ENCODE assay signal across 20 cellular contexts in genomic region chr4:120991885-120992284, GRCh38.
DNase-seq lines count a peak whose midpoint lies in the region; ATAC-seq and TF ChIP-seq lines count a peak whose summit lies in the region.
"Had no signal": no experiment of that assay in that cellular context is flagged by ENCODE, and none has a peak within 500 bp of the region (broad histone marks: within the 10 kb centered on the region; RNA-seq: fewer than 3 reads in every experiment).

No MANE protein-coding gene starts in this region.

- no peaks in the 10 kb centered on the region for H4K20me1 ChIP-seq in GM23248 (ENCODE audit: insufficient read depth)
- H4K20me1 ChIP-seq: BLaER1 treated with 17β-estradiol and CSF1 and Interleukin-3, amounts not matched to agents 10 nM and 100 nM had no signal

- H3K27me3 ChIP-seq in GM23248 (replicated peaks; ENCODE audit: insufficient read depth): no peaks in the 10 kb centered on the region
- H3K27me3 ChIP-seq in trophoblast cell (ENCODE audit: insufficient read depth, low read length): no peaks in the 10 kb centered on the region
- H3K27me3 ChIP-seq in A673 (replicated peaks; ENCODE audit: insufficient read depth, low read depth, low read length, poor library complexity): no peaks in the 10 kb centered on the region
- H3K27me3 ChIP-seq: BLaER1 treated with 17β-estradiol and CSF1 and Interleukin-3, amounts not matched to agents 10 nM and 100 nM had no signal

- H4K12ac ChIP-seq in trophoblast cell (ENCODE audit: low read depth, low read length): no peak overlapping the region

- H3K9me3 ChIP-seq in GM23248 (ENCODE audit: low read depth) (no peaks in the 10 kb centered on the region), trophoblast cell (ENCODE audit: insufficient read depth, low read depth, low read length) (peaks cover 4% of the 10 kb centered on the region), A673 (ENCODE audit: low read depth, low read length, poor library complexity, severe bottlenecking) (no peaks in the 10 kb centered on the region)
- H3K9me3 ChIP-seq: A549; BLaER1 treated with 17β-estradiol and CSF1 and Interleukin-3, amounts not matched to agents 10 nM and 100 nM had no signal

- H2BK12ac ChIP-seq in trophoblast cell (ENCODE audit: low read length): no peak overlapping the region

- TF ChIP-seq CTCF in A673 (conservative IDR thresholded peaks at IDR 0.05; ENCODE audit: low read depth, low read length): no peak

- no peak for ATAC-seq in GM21381 (IDR thresholded peaks at IDR 0.05; ENCODE audit: unreplicated experiment)
- ATAC-seq: A549; CD8-positive, alpha-beta T cell; GM12878 had no signal

- in situ Hi-C loops in GM23248 (cut with MboI): no loop called here

- H3K4ac ChIP-seq in trophoblast cell (ENCODE audit: low read depth, low read length): no peak overlapping the region

- no peak overlapping the region for H3K14ac ChIP-seq in trophoblast cell (ENCODE audit: low read length)

- no peak overlapping the region for H4K8ac ChIP-seq in trophoblast cell (ENCODE audit: low read depth, low read length)

- POLR2A ChIA-PET in A673 (lab: Charles Lee; ENCODE audit: low non-redundant PET): interaction anchor here (0.7 kb wide), 1 partner anchor 20 kb away, joined by 3 read pairs; no protein-coding TSS in a partner anchor

- H2BK120ac ChIP-seq in trophoblast cell (ENCODE audit: insufficient read depth, low read length, poor library complexity): no peak overlapping the region

- no peak overlapping the region for H3K9ac ChIP-seq in GM23248
- H3K9ac ChIP-seq in trophoblast cell (ENCODE audit: low read length): no peak overlapping the region
- H3K9ac ChIP-seq: BLaER1 treated with 17β-estradiol and CSF1 and Interleukin-3, amounts not matched to agents 10 nM and 100 nM had no signal

- no peak overlapping the region for H4K91ac ChIP-seq in trophoblast cell (ENCODE audit: low read depth, low read length)

- H3K79me1 ChIP-seq in trophoblast cell (ENCODE audit: low read length): peaks cover 5% of the 10 kb centered on the region

- no peaks in the 10 kb centered on the region for H3K9me2 ChIP-seq in GM23248 (ENCODE audit: insufficient read depth)

- H2AFZ ChIP-seq in GM23248: no peak overlapping the region
- no peak overlapping the region for H2AFZ ChIP-seq in trophoblast cell (ENCODE audit: insufficient read depth, low read length, poor library complexity)

- H3F3A ChIP-seq in GM23248 (ENCODE audit: insufficient read depth): no peaks in the 10 kb centered on the region

- no TSS peak for BruUV-seq in A673 (replicated peaks; lab: Mats Ljungman, UMichigan)

- H3K27ac ChIP-seq in GM23248 (no peak overlapping the region), trophoblast cell (ENCODE audit: low read depth, low read length) (peak overlapping the region; percentile 25), A673 (ENCODE audit: low read depth, low read length, poor library complexity, severe bottlenecking) (no peak overlapping the region)
- H3K27ac ChIP-seq: 22Rv1; A549; BLaER1 treated with 17β-estradiol and CSF1 and Interleukin-3, amounts not matched to agents 10 nM and 100 nM; C4-2B had no signal

- H3K4me1 ChIP-seq in GM23248 (ENCODE audit: insufficient read depth) (no peaks in the 10 kb centered on the region; the same call in 1 of the 2 replicates), trophoblast cell (ENCODE audit: control insufficient read depth in 1 of 2, insufficient read depth in 2 of 2, low read length in 2 of 2) (peaks cover 4 to 6% of the 10 kb centered on the region in 2 experiments), A673 (ENCODE audit: insufficient read depth, low read length, poor library complexity, severe bottlenecking) (no peaks in the 10 kb centered on the region)
- H3K4me1 ChIP-seq: A549; BLaER1 treated with 17β-estradiol and CSF1 and Interleukin-3, amounts not matched to agents 10 nM and 100 nM had no signal

- H3K18ac ChIP-seq in trophoblast cell (ENCODE audit: low read length): no peak overlapping the region

- CTCF ChIA-PET in A673 (lab: Charles Lee): no interaction called here

- H3K79me2 ChIP-seq in GM23248 (ENCODE audit: insufficient read depth) (no peaks in the 10 kb centered on the region), trophoblast cell (ENCODE audit: control insufficient read depth, insufficient read depth, low read length, poor library complexity) (peaks cover 1% of the 10 kb centered on the region)

- DNase-seq in AG08396 (ENCODE audit: low spot score) (peak; percentile 14), GM23248 (peak; percentile 7), iris pigment epithelial cell (ENCODE audit: low read depth) (peak; percentile 9), trophoblast cell (peak; percentile 78 to 92), NCI-H345 (lab: John Stamatoyannopoulos, UW) (no peak), A673 (ENCODE audit: low spot score) (no peak)
- DNase-seq: ACHN; AML-193; CD4-positive, alpha-beta T cell; CD8-positive, alpha-beta T cell; COR-L47; DMS 273 treated with DMSO at 0.1 percent for 48 hours; DMS79 treated with DMSO at 0.1 percent for 48 hours; GDM1 had no signal

- WGBS in GM23248 (ENCODE audit: low coverage in 1 of 2, low lambda C conversion rate in 2 of 2, missing lambda C conversion rate in 2 of 2), 2 experiments: 41 to 52% methylated on average over 2 of the region's 2 CpGs
- WGBS in trophoblast cell (ENCODE audit: extremely low coverage, insufficient coverage, insufficient read length): no CpG with 5 or more reads among the region's 2 CpGs

- H3K4me3 ChIP-seq in GM23248: no peak overlapping the region
- no peak overlapping the region for H3K4me3 ChIP-seq in trophoblast cell (ENCODE audit: low read depth, low read length)
- no peak overlapping the region for H3K4me3 ChIP-seq in A673 (ENCODE audit: low read depth, low read length, poor library complexity, severe bottlenecking)
- H3K4me3 ChIP-seq: A549; BLaER1 treated with 17β-estradiol and CSF1 and Interleukin-3, amounts not matched to agents 10 nM and 100 nM; GM12878 had no signal

- no peak overlapping the region for H2BK5ac ChIP-seq in trophoblast cell (ENCODE audit: low read depth, low read length, poor library complexity)

- intact Hi-C loops in A673 (cut with micrococcal nuclease; ENCODE audit: unreplicated experiment): no loop called here

- H3K23ac ChIP-seq in trophoblast cell (ENCODE audit: low read length): no peak overlapping the region

- H3K36me3 ChIP-seq in GM23248 (ENCODE audit: low read depth): no peaks in the 10 kb centered on the region
- H3K36me3 ChIP-seq in trophoblast cell (ENCODE audit: control insufficient read depth in 1 of 2, insufficient read depth in 2 of 2, low read length in 2 of 2): no peaks in the 10 kb centered on the region
- no peaks in the 10 kb centered on the region for H3K36me3 ChIP-seq in A673 (ENCODE audit: insufficient read depth, low read length, poor library complexity, severe bottlenecking)
- H3K36me3 ChIP-seq: BLaER1 treated with 17β-estradiol and CSF1 and Interleukin-3, amounts not matched to agents 10 nM and 100 nM had no signal

- no peak overlapping the region for H2AK5ac ChIP-seq in trophoblast cell (ENCODE audit: low read length)

- H3K4me2 ChIP-seq in GM23248 (ENCODE audit: unreplicated experiment) (no peak overlapping the region), trophoblast cell (ENCODE audit: low read length) (no peak overlapping the region)
- H3K4me2 ChIP-seq: A549; BLaER1 treated with 17β-estradiol and CSF1 and Interleukin-3, amounts not matched to agents 10 nM and 100 nM had no signal

Comparison
In these comparisons a context has a peak if more than half of its experiments do, and no peak if none do; other contexts are left out.
1. DNase-seq: peak in AG08396 (single experiment), GM23248 (single experiment), iris pigment epithelial cell (single experiment) and trophoblast cell (2 of 2); none in NCI-H345 (single experiment) and A673 (single experiment).